1 cellular context compared by ENCODE assay signal in the genomic region with DNA sequence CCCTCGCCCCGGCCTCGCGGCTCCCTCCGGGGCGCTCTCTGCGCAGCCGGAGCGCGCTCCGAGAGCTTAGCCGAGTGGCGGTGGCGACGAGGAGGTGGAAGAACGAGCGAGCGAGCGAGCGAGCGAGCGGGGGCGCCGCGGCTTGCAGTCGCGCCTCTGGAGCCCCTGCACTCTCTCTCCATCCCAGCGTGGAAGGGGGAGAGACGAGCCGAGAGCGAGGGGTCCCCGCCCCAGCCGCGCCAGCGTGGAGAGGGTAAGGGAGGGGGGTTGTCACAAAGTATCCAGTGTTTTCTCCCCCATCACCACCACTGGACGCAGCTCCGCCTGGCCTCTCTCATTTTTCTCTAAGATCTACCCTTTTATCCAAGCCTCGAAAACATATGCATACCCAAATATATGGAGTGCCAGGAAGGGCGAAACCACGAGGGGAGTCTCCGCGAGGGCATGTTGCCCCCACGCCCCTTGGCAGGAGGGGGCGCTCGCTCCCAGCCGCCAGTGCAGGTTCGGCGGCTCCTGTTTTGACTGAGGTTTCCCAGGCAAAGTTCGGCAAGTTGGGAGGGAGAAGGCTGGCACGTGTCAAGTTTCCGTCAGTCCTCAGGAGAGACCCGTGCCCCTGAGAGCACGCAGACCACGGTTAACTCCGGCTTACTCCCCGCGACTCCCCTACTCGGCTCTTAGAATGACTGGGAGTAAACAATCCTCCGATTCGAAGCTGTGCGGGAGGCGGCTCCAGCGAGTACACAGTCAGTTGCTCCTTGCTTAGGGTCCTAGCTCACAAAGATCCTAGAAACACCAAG.
TF ChIP-seq lines count a peak whose summit lies in the region.

No MANE protein-coding gene starts in this region.

TF ChIP-seq in HepG2, 621 proteins besides CTCF, POLR2A, EP300 and RAD21 (continued from another document):
- TF ChIP-seq HOXA3 (CRISPR knock-in tag; IDR thresholded peaks at IDR 0.05) (peak; percentile 14; the same call in 1 of the 2 replicates), XRCC5 (optimal IDR thresholded peaks at IDR 0.05; ENCODE audit: low read length) (no peak), RBM39 (IDR thresholded peaks at IDR 0.05; ENCODE audit: low read depth, low read length, poor library complexity, severe bottlenecking) (peak; percentile 69), BCL6 (CRISPR knock-in tag; IDR thresholded peaks at IDR 0.05) (0 out of 2 replicates have a peak, but pooled peaks have one; percentile 26), STAG1 (CRISPR knock-in tag; IDR thresholded peaks at IDR 0.05) (peak; percentile 75), KDM2A (CRISPR knock-in tag; IDR thresholded peaks at IDR 0.05; ENCODE audit: borderline replicate concordance, low read depth) (peak; percentile 62; the same call in 1 of the 2 replicates), ZNF33B (CRISPR knock-in tag; IDR thresholded peaks at IDR 0.05) (0 out of 2 replicates have a peak, but pooled peaks have one; percentile 38), ZNF7 (CRISPR knock-in tag; IDR thresholded peaks at IDR 0.05) (no peak)
- TF ChIP-seq, protein P1, sequence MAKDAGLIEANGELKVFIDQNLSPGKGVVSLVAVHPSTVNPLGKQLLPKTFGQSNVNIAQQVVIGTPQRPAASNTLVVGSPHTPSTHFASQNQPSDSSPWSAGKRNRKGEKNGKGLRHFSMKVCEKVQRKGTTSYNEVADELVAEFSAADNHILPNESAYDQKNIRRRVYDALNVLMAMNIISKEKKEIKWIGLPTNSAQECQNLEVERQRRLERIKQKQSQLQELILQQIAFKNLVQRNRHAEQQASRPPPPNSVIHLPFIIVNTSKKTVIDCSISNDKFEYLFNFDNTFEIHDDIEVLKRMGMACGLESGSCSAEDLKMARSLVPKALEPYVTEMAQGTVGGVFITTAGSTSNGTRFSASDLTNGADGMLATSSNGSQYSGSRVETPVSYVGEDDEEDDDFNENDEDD (CRISPR knock-in tag; IDR thresholded peaks at IDR 0.05; ENCODE audit: borderline replicate concordance) = peak; percentile 48; the same call in 1 of the 2 replicates
- TF ChIP-seq, protein P2, sequence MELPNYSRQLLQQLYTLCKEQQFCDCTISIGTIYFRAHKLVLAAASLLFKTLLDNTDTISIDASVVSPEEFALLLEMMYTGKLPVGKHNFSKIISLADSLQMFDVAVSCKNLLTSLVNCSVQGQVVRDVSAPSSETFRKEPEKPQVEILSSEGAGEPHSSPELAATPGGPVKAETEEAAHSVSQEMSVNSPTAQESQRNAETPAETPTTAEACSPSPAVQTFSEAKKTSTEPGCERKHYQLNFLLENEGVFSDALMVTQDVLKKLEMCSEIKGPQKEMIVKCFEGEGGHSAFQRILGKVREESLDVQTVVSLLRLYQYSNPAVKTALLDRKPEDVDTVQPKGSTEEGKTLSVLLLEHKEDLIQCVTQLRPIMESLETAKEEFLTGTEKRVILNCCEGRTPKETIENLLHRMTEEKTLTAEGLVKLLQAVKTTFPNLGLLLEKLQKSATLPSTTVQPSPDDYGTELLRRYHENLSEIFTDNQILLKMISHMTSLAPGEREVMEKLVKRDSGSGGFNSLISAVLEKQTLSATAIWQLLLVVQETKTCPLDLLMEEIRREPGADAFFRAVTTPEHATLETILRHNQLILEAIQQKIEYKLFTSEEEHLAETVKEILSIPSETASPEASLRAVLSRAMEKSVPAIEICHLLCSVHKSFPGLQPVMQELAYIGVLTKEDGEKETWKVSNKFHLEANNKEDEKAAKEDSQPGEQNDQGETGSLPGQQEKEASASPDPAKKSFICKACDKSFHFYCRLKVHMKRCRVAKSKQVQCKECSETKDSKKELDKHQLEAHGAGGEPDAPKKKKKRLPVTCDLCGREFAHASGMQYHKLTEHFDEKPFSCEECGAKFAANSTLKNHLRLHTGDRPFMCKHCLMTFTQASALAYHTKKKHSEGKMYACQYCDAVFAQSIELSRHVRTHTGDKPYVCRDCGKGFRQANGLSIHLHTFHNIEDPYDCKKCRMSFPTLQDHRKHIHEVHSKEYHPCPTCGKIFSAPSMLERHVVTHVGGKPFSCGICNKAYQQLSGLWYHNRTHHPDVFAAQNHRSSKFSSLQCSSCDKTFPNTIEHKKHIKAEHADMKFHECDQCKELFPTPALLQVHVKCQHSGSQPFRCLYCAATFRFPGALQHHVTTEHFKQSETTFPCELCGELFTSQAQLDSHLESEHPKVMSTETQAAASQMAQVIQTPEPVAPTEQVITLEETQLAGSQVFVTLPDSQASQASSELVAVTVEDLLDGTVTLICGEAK (IDR thresholded peaks at IDR 0.05) = no peak
- TF ChIP-seq, protein P2 (CRISPR knock-in tag; IDR thresholded peaks at IDR 0.05) = peak; percentile 48; the same call in 1 of the 2 replicates
- TF ChIP-seq, protein P3, sequence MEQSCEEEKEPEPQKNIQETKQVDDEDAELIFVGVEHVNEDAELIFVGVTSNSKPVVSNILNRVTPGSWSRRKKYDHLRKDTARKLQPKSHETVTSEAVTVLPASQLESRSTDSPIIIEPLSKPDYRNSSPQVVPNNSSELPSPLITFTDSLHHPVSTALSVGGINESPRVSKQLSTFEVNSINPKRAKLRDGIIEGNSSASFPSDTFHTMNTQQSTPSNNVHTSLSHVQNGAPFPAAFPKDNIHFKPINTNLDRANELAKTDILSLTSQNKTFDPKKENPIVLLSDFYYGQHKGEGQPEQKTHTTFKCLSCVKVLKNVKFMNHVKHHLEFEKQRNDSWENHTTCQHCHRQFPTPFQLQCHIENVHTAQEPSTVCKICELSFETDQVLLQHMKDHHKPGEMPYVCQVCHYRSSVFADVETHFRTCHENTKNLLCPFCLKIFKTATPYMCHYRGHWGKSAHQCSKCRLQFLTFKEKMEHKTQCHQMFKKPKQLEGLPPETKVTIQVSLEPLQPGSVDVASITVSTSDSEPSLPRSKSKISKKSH (CRISPR knock-in tag; IDR thresholded peaks at IDR 0.05; ENCODE audit: borderline replicate concordance) = 0 out of 2 replicates have a peak, but pooled peaks have one; percentile 31
- TF ChIP-seq, protein P4, sequence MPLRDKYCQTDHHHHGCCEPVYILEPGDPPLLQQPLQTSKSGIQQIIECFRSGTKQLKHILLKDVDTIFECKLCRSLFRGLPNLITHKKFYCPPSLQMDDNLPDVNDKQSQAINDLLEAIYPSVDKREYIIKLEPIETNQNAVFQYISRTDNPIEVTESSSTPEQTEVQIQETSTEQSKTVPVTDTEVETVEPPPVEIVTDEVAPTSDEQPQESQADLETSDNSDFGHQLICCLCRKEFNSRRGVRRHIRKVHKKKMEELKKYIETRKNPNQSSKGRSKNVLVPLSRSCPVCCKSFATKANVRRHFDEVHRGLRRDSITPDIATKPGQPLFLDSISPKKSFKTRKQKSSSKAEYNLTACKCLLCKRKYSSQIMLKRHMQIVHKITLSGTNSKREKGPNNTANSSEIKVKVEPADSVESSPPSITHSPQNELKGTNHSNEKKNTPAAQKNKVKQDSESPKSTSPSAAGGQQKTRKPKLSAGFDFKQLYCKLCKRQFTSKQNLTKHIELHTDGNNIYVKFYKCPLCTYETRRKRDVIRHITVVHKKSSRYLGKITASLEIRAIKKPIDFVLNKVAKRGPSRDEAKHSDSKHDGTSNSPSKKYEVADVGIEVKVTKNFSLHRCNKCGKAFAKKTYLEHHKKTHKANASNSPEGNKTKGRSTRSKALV (CRISPR knock-in tag; IDR thresholded peaks at IDR 0.05) = peak; percentile 89
